Comparison of ENCODE assay signal across 21 cellular contexts in the genomic region with DNA sequence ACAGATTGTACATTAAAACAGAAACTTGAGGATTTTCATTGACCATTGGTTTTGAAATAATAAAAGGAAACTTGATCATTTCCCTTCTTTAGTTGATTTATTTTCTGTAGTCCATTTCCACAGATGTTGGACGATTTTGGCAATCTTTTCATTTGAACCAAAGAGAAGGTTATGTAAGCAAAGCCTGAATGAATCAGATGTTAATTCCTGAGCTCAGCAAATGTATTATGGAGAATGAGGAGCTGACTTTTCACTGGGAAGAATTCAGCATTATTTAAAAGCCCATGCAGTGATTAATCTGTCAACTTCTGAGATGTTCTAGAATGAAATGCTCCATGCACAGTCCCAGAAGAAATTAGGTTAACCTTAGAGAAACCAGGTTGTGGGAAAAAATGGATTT. TPM values are rescaled to one million over a fixed set of nuclear protein-coding genes. Genes with fewer than 3 reads are reported as not detected.
"Had no signal": no experiment of that assay in that cellular context is flagged by ENCODE, and none has a peak within 500 bp of the region (broad histone marks: within the 10 kb centered on the region; RNA-seq: fewer than 3 reads in every experiment).

No MANE protein-coding gene starts in this region.

- H3K27me3 ChIP-seq: ascending aorta, uterus had no signal

- H3K4me3 ChIP-seq: ascending aorta, psoas muscle, thoracic aorta, uterus had no signal

- ATAC-seq: activated CD4-positive, alpha-beta T cell treated with anti-CD3 and anti-CD28 coated beads for 36 hours; esophagus mucosa; left colon; natural killer cell treated with Interleukin-12 subunit alpha and Interleukin-12 subunit beta and Interleukin-15 and Interleukin-18, amount 100 ng/mL, for 72 hours; psoas muscle; stimulated activated naive CD8-positive, alpha-beta T cell treated with anti-CD3 and anti-CD28 coated beads, Interleukin-15, amount 100 ng/mL, for 72 hours had no signal

- H3K36me3 ChIP-seq: ascending aorta, thoracic aorta, uterus had no signal

- H3K9me3 ChIP-seq: ascending aorta, psoas muscle, thoracic aorta, uterus had no signal

- DNase-seq: activated CD4-positive, alpha-beta memory T cell treated with anti-CD3 and anti-CD28 coated beads, Interleukin-2, amount 10 ng/mL, durations not matched to agents 7 days and 5 days; activated CD4-positive, alpha-beta T cell treated with anti-CD3 and anti-CD28 coated beads for 36 hours; activated CD8-positive, alpha-beta memory T cell treated with anti-CD3 and anti-CD28 coated beads, Interleukin-2, amount 50 U/mL, for 4 hours; central memory CD4-positive, alpha-beta T cell; cortex of kidney; endodermal cell; glutamatergic neuron; left colon; mammary epithelial cell; psoas muscle; stimulated activated CD4-positive, alpha-beta T cell treated with anti-CD3 and anti-CD28 coated beads, Interleukin-4, amount 100 ng/mL, for 4 hours; stimulated activated naive CD8-positive, alpha-beta T cell treated with anti-CD3 and anti-CD28 coated beads, Interleukin-15, amount 100 ng/mL, for 72 hours; T-helper 9 cell; uterus had no signal

- H3K4me1 ChIP-seq: ascending aorta, psoas muscle, uterus had no signal

- H3K27ac ChIP-seq: ascending aorta, psoas muscle, thoracic aorta, uterus, VCaP had no signal

RNA-seq across cellular contexts. Expression of a gene that starts 29.0 kb away (rescaled TPM):
- total RNA-seq: activated CD4-positive, alpha-beta memory T cell treated with anti-CD3 and anti-CD28 coated beads, Interleukin-2, amount 10 ng/mL, durations not matched to agents 7 days and 5 days; activated CD4-positive, alpha-beta T cell treated with anti-CD3 and anti-CD28 coated beads for 36 hours; ascending aorta; esophagus mucosa; mucosa of gallbladder; natural killer cell treated with Interleukin-12 subunit alpha and Interleukin-12 subunit beta and Interleukin-15 and Interleukin-18, amount 100 ng/mL, for 72 hours; omental fat pad had no signal
